Comparison of ENCODE assay signal across 16 cellular contexts in the genomic region with DNA sequence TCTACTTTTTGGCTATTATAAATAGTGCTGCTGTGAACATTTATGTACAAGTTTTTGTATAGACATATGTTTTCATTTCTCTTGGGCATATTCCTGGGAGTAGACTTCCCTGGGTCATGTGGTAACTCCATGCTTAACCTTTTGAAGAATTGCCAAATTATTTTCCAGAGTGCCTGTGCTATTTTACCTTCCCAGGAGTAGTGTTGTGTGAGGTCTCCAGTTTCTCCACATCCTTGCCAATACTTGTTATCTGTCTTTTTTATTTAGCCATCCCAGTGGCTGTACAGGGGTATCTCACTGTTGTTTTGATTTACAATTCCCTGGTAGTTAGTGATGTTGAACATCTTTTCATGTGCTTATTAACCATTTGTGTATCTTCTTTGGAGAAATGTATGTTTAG. TPM values are rescaled to one million over a fixed set of nuclear protein-coding genes. Genes with fewer than 3 reads are reported as not detected.
DNase-seq lines count a peak whose midpoint lies in the region; ATAC-seq and TF ChIP-seq lines count a peak whose summit lies in the region.
"Had no signal": no experiment of that assay in that cellular context is flagged by ENCODE, and none has a peak within 500 bp of the region (broad histone marks: within the 10 kb centered on the region; RNA-seq: fewer than 3 reads in every experiment).

No MANE protein-coding gene starts in this region.

- DNase-seq in left ventricle myocardium superior, result no peak
- DNase-seq in cardiac septum (ENCODE audit: low spot score), result no peak
- peak; percentile 69 to 76 for DNase-seq in SJSA1 (ENCODE audit: low read depth in 1 of 2, low spot score in 2 of 2)
- DNase-seq in smooth muscle cell (lab: John Stamatoyannopoulos, UW; ENCODE audit: unreplicated experiment), result no peak
- DNase-seq in effector memory CD4-positive, alpha-beta T cell, result no peak
- DNase-seq: AML-193; Caco-2; Calu3; CD4-positive, alpha-beta T cell; CD8-positive, alpha-beta T cell; DMS79 treated with DMSO at 0.1 percent for 48 hours; GF-D8 had no signal

- no peak overlapping the region for H3K9ac ChIP-seq in smooth muscle cell (ENCODE audit: low read depth)
- H3K9ac ChIP-seq: BLaER1 treated with 17β-estradiol and CSF1 and Interleukin-3, amounts not matched to agents 10 nM and 100 nM had no signal

- intact Hi-C loops in left ventricle myocardium superior (cut with micrococcal nuclease), result no loop called here
- intact Hi-C loops in cardiac septum (cut with DNase I), result no loop called here

- no peaks in the 10 kb centered on the region for H3K27me3 ChIP-seq in SJSA1 (replicated peaks)
- no peaks in the 10 kb centered on the region for H3K27me3 ChIP-seq in smooth muscle cell (ENCODE audit: low read depth)
- no peaks in the 10 kb centered on the region for H3K27me3 ChIP-seq in effector memory CD4-positive, alpha-beta T cell (replicated peaks; ENCODE audit: control insufficient read depth, insufficient read depth, low read length, poor library complexity, severe bottlenecking)
- H3K27me3 ChIP-seq: BLaER1 treated with 17β-estradiol and CSF1 and Interleukin-3, amounts not matched to agents 10 nM and 100 nM had no signal

- H3K4me3 ChIP-seq in SJSA1 (no peak overlapping the region), smooth muscle cell (no peak overlapping the region)
- no peak overlapping the region for H3K4me3 ChIP-seq in effector memory CD4-positive, alpha-beta T cell (ENCODE audit: insufficient read depth, low read depth, low read length, poor library complexity, severe bottlenecking)
- H3K4me3 ChIP-seq: A549; BLaER1 treated with 17β-estradiol and CSF1 and Interleukin-3, amounts not matched to agents 10 nM and 100 nM had no signal

- peak; percentile 19 for ATAC-seq in left ventricle myocardium superior
- ATAC-seq: A549; CD8-positive, alpha-beta T cell had no signal

- H3K79me2 ChIP-seq in smooth muscle cell (ENCODE audit: low read depth), result no peaks in the 10 kb centered on the region

- TF ChIP-seq CTCF in smooth muscle cell (IDR thresholded peaks at IDR 0.05; ENCODE audit: borderline replicate concordance, insufficient read depth, poor library complexity, severe bottlenecking), result no peak

- H2AFZ ChIP-seq in smooth muscle cell (ENCODE audit: low read depth), result no peak overlapping the region

- no peaks in the 10 kb centered on the region for H3K4me1 ChIP-seq in SJSA1 (replicated peaks)
- H3K4me1 ChIP-seq in smooth muscle cell (ENCODE audit: low read depth), result no peaks in the 10 kb centered on the region
- H3K4me1 ChIP-seq in effector memory CD4-positive, alpha-beta T cell (ENCODE audit: control insufficient read depth, insufficient read depth, low read length, poor library complexity, severe bottlenecking), result no peaks in the 10 kb centered on the region
- H3K4me1 ChIP-seq: A549; BLaER1 treated with 17β-estradiol and CSF1 and Interleukin-3, amounts not matched to agents 10 nM and 100 nM; Caco-2 had no signal

- no peaks in the 10 kb centered on the region for H4K20me1 ChIP-seq in smooth muscle cell (ENCODE audit: low read depth)

- H3K36me3 ChIP-seq in SJSA1 (peaks cover 54% of the 10 kb centered on the region), smooth muscle cell (ENCODE audit: low read depth) (peaks cover 10% of the 10 kb centered on the region)
- peaks cover 66% of the 10 kb centered on the region for H3K36me3 ChIP-seq in effector memory CD4-positive, alpha-beta T cell (ENCODE audit: control insufficient read depth, insufficient read depth, low read length)

- no peaks in the 10 kb centered on the region for H3F3A ChIP-seq in smooth muscle cell (ENCODE audit: low read depth)

- H3K27ac ChIP-seq in SJSA1 (no peak overlapping the region), smooth muscle cell (ENCODE audit: low read depth) (peak overlapping the region; percentile 30)
- H3K27ac ChIP-seq in effector memory CD4-positive, alpha-beta T cell (ENCODE audit: insufficient read depth, low read length, poor library complexity, severe bottlenecking), result no peak overlapping the region
- H3K27ac ChIP-seq: 22Rv1; A549; BLaER1 treated with 17β-estradiol and CSF1 and Interleukin-3, amounts not matched to agents 10 nM and 100 nM; C4-2B had no signal

- H3K4me2 ChIP-seq in smooth muscle cell, result no peak overlapping the region
- H3K4me2 ChIP-seq: A549; BLaER1 treated with 17β-estradiol and CSF1 and Interleukin-3, amounts not matched to agents 10 nM and 100 nM had no signal

- peaks cover 4% of the 10 kb centered on the region for H3K9me3 ChIP-seq in SJSA1 (replicated peaks)
- no peaks in the 10 kb centered on the region for H3K9me3 ChIP-seq in smooth muscle cell (replicated peaks; ENCODE audit: low read depth)
- H3K9me3 ChIP-seq in effector memory CD4-positive, alpha-beta T cell (ENCODE audit: control insufficient read depth, low read length), result no peaks in the 10 kb centered on the region
- H3K9me3 ChIP-seq: A549, Caco-2 had no signal

RNA-seq across cellular contexts. Expression of gene UBE3B, which starts 18.9 kb away (rescaled TPM):
- total RNA-seq in left ventricle myocardium superior, result 58.1 TPM
- 47.1 TPM for total RNA-seq in cardiac septum
- 3,976 and 4,080 TPM in 2 replicates for total RNA-seq in SJSA1 (2014; rRNA removed; shearing (Covaris generic))
- 45.5 and 62.9 TPM in 2 replicates for total RNA-seq in smooth muscle cell
- 21.8 and 24.2 TPM in 2 replicates for polyA plus RNA-seq in smooth muscle cell

RNA-seq across cellular contexts. Expression of gene KCTD10, which starts 19.2 kb away (rescaled TPM):
- total RNA-seq in left ventricle myocardium superior, result 29.8 TPM
- total RNA-seq in cardiac septum, result 42.3 TPM
- total RNA-seq in SJSA1 (2014; rRNA removed; shearing (Covaris generic)), result 25.2 and 33.0 TPM in 2 replicates
- 89.7 and 111 TPM in 2 replicates for total RNA-seq in smooth muscle cell
- polyA plus RNA-seq in smooth muscle cell, result 63.7 and 79.6 TPM in 2 replicates

Comparison
In these comparisons a context has a peak if more than half of its experiments do, and no peak if none do; other contexts are left out.
1. DNase-seq: peak in SJSA1 (2 of 2); none in left ventricle myocardium superior (single experiment), cardiac septum (single experiment), smooth muscle cell (single experiment) and effector memory CD4-positive, alpha-beta T cell (0 of 3).
2. RNA of gene UBE3B, which starts 18.9 kb away (total RNA-seq): 3,976 to 4,080 TPM in SJSA1; 45.5 to 62.9 TPM in smooth muscle cell, 58.1 TPM in left ventricle myocardium superior (single experiment) and 47.1 TPM in cardiac septum (single experiment); every median in the first group is over 10 times any median in the second.